In the genomic region with DNA sequence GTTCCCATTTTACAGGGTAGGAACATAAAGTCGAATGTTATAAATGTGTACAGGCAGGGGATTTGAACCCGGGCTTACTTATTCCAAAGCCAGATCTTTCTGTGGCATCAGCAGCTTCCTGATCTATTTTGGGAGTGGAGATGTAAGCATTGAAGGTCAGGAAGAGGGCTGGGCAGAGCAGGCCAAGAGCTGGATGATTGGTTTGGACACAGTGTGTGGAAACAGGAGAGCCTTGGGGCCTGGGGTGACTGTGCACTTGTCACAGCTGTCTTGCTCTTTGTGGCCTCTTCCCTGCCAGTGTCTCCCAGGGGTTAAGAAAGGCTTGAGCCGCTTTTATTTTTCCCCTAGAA, we compare ENCODE assay signal across 11 cellular contexts.
A peak's percentile ranks its signal among the peaks of the same experiment; 100 is the strongest.
DNase-seq lines count a peak whose midpoint lies in the region; ATAC-seq, FAIRE-seq and TF ChIP-seq lines count a peak whose summit lies in the region.
"Had no signal": no experiment of that assay in that cellular context is flagged by ENCODE, and none has a peak within 500 bp of the region (broad histone marks: within the 10 kb centered on the region; RNA-seq: fewer than 3 reads in every experiment).

No MANE protein-coding gene starts in this region.

- no peak overlapping the region for H3K4me2 ChIP-seq in HepG2 (ENCODE audit: low read depth, low read length)

- TF ChIP-seq EP300 in HepG2 (IDR thresholded peaks at IDR 0.05; ENCODE audit: low read depth in 2 of 2, low read length in 2 of 2) = no peak
- no peak for TF ChIP-seq EP300 in HepG2 (CRISPR knock-in tag; IDR thresholded peaks at IDR 0.05; ENCODE audit: borderline replicate concordance)

- intact Hi-C loops in HepG2 (cut with micrococcal nuclease; ENCODE audit: unreplicated experiment) = loop anchor here (5.0 kb wide), 3 partner anchors 58 to 127 kb away; partner anchors contain the start of gene IRF2
- intact Hi-C loops in spleen (cut with DNase I; ENCODE audit: low total_unique reads) = loop anchor here (10.0 kb wide), 1 partner anchor 129 kb away; the partner anchor contains the start of gene IRF2

- FAIRE-seq in HepG2 (lab: Jason Lieb, UNC) = no peak
- no peak for FAIRE-seq in H54 (lab: Jason Lieb, UNC)

- H3K4me1 ChIP-seq in HepG2 (ENCODE audit: insufficient read depth, low read length) = peaks cover 72% of the 10 kb centered on the region
- H3K4me1 ChIP-seq in spleen = peaks cover 53 to 94% (median 79%) of the 10 kb centered on the region in 6 donors

- CTCF ChIA-PET in HepG2 (lab: Yijun Ruan, JAX; ENCODE audit: low intra/inter-chr PET ratio, low total read pairs) = no interaction called here

- POLR2A ChIA-PET in HepG2 (lab: Yijun Ruan, JAX) = interaction anchor here (0.6 to 1.6 kb wide), 3 partner anchors 8 to 19 kb away, joined by 3 to 4 read pairs (median 3); no protein-coding TSS in a partner anchor

- ATAC-seq in HepG2 = no peak
- no peak for ATAC-seq in HG03095 (IDR thresholded peaks at IDR 0.05; ENCODE audit: unreplicated experiment)
- ATAC-seq: T-helper 17 cell had no signal

- H3K27me3 ChIP-seq in HL-60 (ENCODE audit: insufficient read depth, poor library complexity, severe bottlenecking) (no peaks in the 10 kb centered on the region), HepG2 (ENCODE audit: control insufficient read depth in 1 of 2, insufficient read depth in 2 of 2, low read length in 2 of 2) (no peaks in the 10 kb centered on the region), spleen (replicated peaks in 1 of 7) (no peaks in the 10 kb centered on the region)

- no peaks in the 10 kb centered on the region for H4K20me1 ChIP-seq in HepG2 (ENCODE audit: insufficient read depth, low read length)

- in situ Hi-C loops in HepG2 (cut with HindIII; ENCODE audit: extremely low pct_ligation_motif_present, low pct_unique_long_range_greater_than_20kb) = no loop called here

- 51 to 78% (median 57%) methylated on average over 3 of the region's 3 CpGs for WGBS in adipose tissue, 3 donors
- 72% methylated on average over 3 of the region's 3 CpGs for WGBS in HepG2 (ENCODE audit: low lambda C conversion rate)
- 48 to 72% (median 60%) methylated on average over 3 of the region's 3 CpGs for WGBS in spleen, 5 donors

- no peaks in the 10 kb centered on the region for H3K79me2 ChIP-seq in HepG2 (ENCODE audit: insufficient read depth, low read length)

- H3K9me3 ChIP-seq in HepG2 (ENCODE audit: low read length) (no peaks in the 10 kb centered on the region), spleen (no peaks in the 10 kb centered on the region)

- no TSS peak for BruUV-seq in HepG2 (replicated peaks; lab: Mats Ljungman, UMichigan)

- TF ChIP-seq RAD21 in HepG2 (CRISPR knock-in tag; IDR thresholded peaks at IDR 0.05) = no peak

- H3K27ac ChIP-seq in HL-60 (replicated peaks) (peak overlapping the region; percentile 94), adipose tissue (ENCODE audit: low read depth, low read length) (peak overlapping the region; percentile 52), HepG2 (ENCODE audit: extremely low read length, insufficient read depth, low read length) (peak overlapping the region; percentile 22), spleen (peak overlapping the region; percentile 37 to 96 (median 92))

- H3K36me3 ChIP-seq in HepG2 (replicated peaks in 1 of 2; ENCODE audit: control insufficient read depth in 1 of 2, insufficient read depth in 2 of 2, low read length in 2 of 2) = no peaks in the 10 kb centered on the region
- H3K36me3 ChIP-seq in spleen = no peaks in the 10 kb centered on the region

- H3K9ac ChIP-seq in HepG2 (ENCODE audit: insufficient read depth, low read depth, low read length) = no peak overlapping the region

- TF ChIP-seq POLR2A in HepG2 (IDR thresholded peaks at IDR 0.05; ENCODE audit: insufficient read depth in 1 of 2, low read depth in 2 of 2, low read length in 2 of 2) (no peak), spleen (IDR thresholded peaks at IDR 0.05) (peak in 1 of 3 donors; percentile 30), H54 (IDR thresholded peaks at IDR 0.05; ENCODE audit: low read depth, low read length) (no peak)

- DNase-seq in HL-60 (ENCODE audit: low read depth in 1 of 2, low spot score in 1 of 2) (peak in 1 of 2 experiments; percentile 71), HepG2 (ENCODE audit: low spot score) (no peak), spleen (peak; percentile 84), H54 (ENCODE audit: insufficient read length, low spot score) (no peak), medulla oblongata (ENCODE audit: extremely low spot score) (no peak), epidermal melanocyte (ENCODE audit: insufficient read length, low spot score) (no peak)
- DNase-seq: NCI-H1417 treated with DMSO at 0.1 percent for 48 hours; NK-92 treated with Interleukin-12 subunit alpha and Interleukin-12 subunit beta, amount 100 ng/mL, for 24 hours; T-helper 17 cell had no signal

- TF ChIP-seq CTCF in HL-60 (IDR thresholded peaks at IDR 0.05; ENCODE audit: insufficient read depth, low read length) (no peak), HepG2 (CRISPR knock-in tag; IDR thresholded peaks at IDR 0.05) (no peak), spleen (IDR thresholded peaks at IDR 0.05 in 8 of 11, conservative IDR thresholded peaks at IDR 0.05 in 3 of 11) (no peak)

- H3K4me3 ChIP-seq in HL-60 (replicated peaks; ENCODE audit: insufficient read depth, low read length) (no peak overlapping the region), HepG2 (replicated peaks in 1 of 3; ENCODE audit: insufficient read depth in 1 of 3, low read depth in 2 of 3, low read length in 3 of 3) (no peak overlapping the region), spleen (peak overlapping the region in 1 of 8 donors; percentile 71)

- H2AFZ ChIP-seq in HepG2 (ENCODE audit: low read length) = no peak overlapping the region

TF ChIP-seq in HepG2, 621 proteins besides CTCF, POLR2A, EP300 and RAD21:
- TF ChIP-seq ZFX (CRISPR knock-in tag; IDR thresholded peaks at IDR 0.05; ENCODE audit: low read depth) (0 out of 2 replicates have a peak, but pooled peaks have one; percentile 28), DNMT1 (CRISPR knock-in tag; IDR thresholded peaks at IDR 0.05) (no peak), ZNF629 (CRISPR knock-in tag; conservative IDR thresholded peaks at IDR 0.05) (peak; percentile 74), THAP11 (CRISPR knock-in tag; IDR thresholded peaks at IDR 0.05) (peak; percentile 27; the same call in 1 of the 2 replicates), SMAD9 (CRISPR knock-in tag; IDR thresholded peaks at IDR 0.05) (no peak), ZMYM3 (CRISPR knock-in tag; IDR thresholded peaks at IDR 0.05) (0 out of 2 replicates have a peak, but pooled peaks have one; percentile 39)

Comparison
In these comparisons a context has a peak if more than half of its experiments do, and no peak if none do; other contexts are left out.
1. H3K27ac ChIP-seq: peak in every context shown above with its lines; median percentile 94 in HL-60; 92 in spleen; 52 in adipose tissue; 22 in HepG2.